In genomic region chr1:172699695-172700094, GRCh38 we compare ENCODE assay signal across 15 cellular contexts. TPM values are rescaled to one million over a fixed set of nuclear protein-coding genes. Genes with fewer than 3 reads are reported as not detected.
A peak's percentile ranks its signal among the peaks of the same experiment; 100 is the strongest.
DNase-seq lines count a peak whose midpoint lies in the region; ATAC-seq, FAIRE-seq and TF ChIP-seq lines count a peak whose summit lies in the region.
"Had no signal": no experiment of that assay in that cellular context is flagged by ENCODE, and none has a peak within 500 bp of the region (broad histone marks: within the 10 kb centered on the region; RNA-seq: fewer than 3 reads in every experiment).

No MANE protein-coding gene starts in this region.

- no peak for DNase-seq in activated naive CD4-positive, alpha-beta T cell treated with anti-CD3 and anti-CD28 coated beads, Interleukin-2, amount 50 U/mL, for 72 hours (ENCODE audit: low spot score in 2 of 2)
- no peak for DNase-seq in activated naive CD4-positive, alpha-beta T cell treated with Interleukin-2 at 50 U/mL for 16 hours
- DNase-seq in T-cell (no peak), endothelial cell of umbilical vein (ENCODE audit: low read depth, low spot score) (peak; percentile 5), NOMO-1 treated with dmso at 0.1 percent for 144 hours (lab: John Stamatoyannopoulos, UW; ENCODE audit: unreplicated experiment) (no peak), NCI-H748 (lab: John Stamatoyannopoulos, UW; ENCODE audit: unreplicated experiment) (no peak)
- DNase-seq in effector CD8-positive, alpha-beta T cell (lab: John Stamatoyannopoulos, UW), result no peak
- DNase-seq: NCI-H446 treated with DMSO at 0.1 percent for 48 hours, pancreas had no signal

- H3K79me2 ChIP-seq in endothelial cell of umbilical vein (ENCODE audit: control insufficient read depth, insufficient read depth, low read length), result no peaks in the 10 kb centered on the region
- H3K79me2 ChIP-seq: hepatocyte had no signal

- no peak overlapping the region for H2AFZ ChIP-seq in endothelial cell of umbilical vein (ENCODE audit: low read depth, low read length)
- H2AFZ ChIP-seq: hepatocyte had no signal

- TF ChIP-seq CTCF in endothelial cell of umbilical vein (IDR thresholded peaks at IDR 0.05; ENCODE audit: extremely low read depth in 1 of 2, insufficient read depth in 1 of 2, low read depth in 1 of 2, low read length in 2 of 2), result no peak

- POLR2A ChIA-PET in T-cell (lab: Charles Lee), result interaction anchor here in 1 of 2 donors (0.8 to 1.1 kb wide), 2 partner anchors 9 to 37 kb away, joined by 3 to 6 read pairs; no protein-coding TSS in a partner anchor
- POLR2A ChIA-PET in endothelial cell of umbilical vein (lab: Charles Lee), result no interaction called here

- CTCF ChIA-PET in T-cell (lab: Charles Lee) (interaction anchor here in 1 of 2 donors (0.7 to 3.5 kb wide), 3 partner anchors 18 to 20 kb away, joined by 3 to 10 read pairs (median 6); no protein-coding TSS in a partner anchor), endothelial cell of umbilical vein (lab: Charles Lee) (interaction anchor here (1.3 to 1.4 kb wide), 2 partner anchors 20 to 63 kb away, joined by 4 to 7 read pairs; no protein-coding TSS in a partner anchor)

- H3K27ac Mint-ChIP-seq in activated naive CD4-positive, alpha-beta T cell treated with anti-CD3 and anti-CD28 coated beads, Interleukin-2, amount 50 U/mL, for 72 hours, result peak overlapping the region; percentile 2 to 97
- peak overlapping the region in 1 of 2 donors; percentile 95 for H3K27ac Mint-ChIP-seq in T-cell

- H3K9ac ChIP-seq in endothelial cell of umbilical vein (replicated peaks; ENCODE audit: extremely low read depth, insufficient read depth, low read length) (no peak overlapping the region), skeletal muscle tissue (ENCODE audit: low read depth in 1 of 3, low read length in 3 of 3) (no peak overlapping the region)

- H3K36me3 ChIP-seq in endothelial cell of umbilical vein (ENCODE audit: control insufficient read depth in 2 of 2, extremely low read depth in 1 of 2, insufficient read depth in 2 of 2, low read length in 2 of 2) (no peaks in the 10 kb centered on the region), skeletal muscle tissue (ENCODE audit: control insufficient read depth in 3 of 3, insufficient read depth in 3 of 3, low read length in 3 of 3) (no peaks in the 10 kb centered on the region)
- H3K36me3 ChIP-seq: pancreas had no signal

- H3K27me3 Mint-ChIP-seq in T-cell, result no peaks in the 10 kb centered on the region

- FAIRE-seq in endothelial cell of umbilical vein (lab: Jason Lieb, UNC), result peak; percentile 54
- FAIRE-seq: bronchial epithelial cell, H1, pancreas had no signal

- H3K4me2 ChIP-seq in endothelial cell of umbilical vein (ENCODE audit: insufficient read depth, low read length), result peak overlapping the region; percentile 30
- H3K4me2 ChIP-seq: hepatocyte had no signal

- no TSS peak for BruUV-seq in endothelial cell of umbilical vein (replicated peaks; lab: Mats Ljungman, UMichigan)

- H3K4me3 Mint-ChIP-seq in T-cell, result peak overlapping the region; percentile 41 to 76 (median 53)

- H3K27ac ChIP-seq in endothelial cell of umbilical vein (ENCODE audit: insufficient read depth, low read depth, low read length) (peak overlapping the region; percentile 8), skeletal muscle tissue (ENCODE audit: low read depth, low read length) (peak overlapping the region; percentile 5)
- H3K27ac ChIP-seq: hepatocyte, pancreas had no signal

- H3K4me1 Mint-ChIP-seq in T-cell, result peaks cover 0 to 55% (median 0%) of the 10 kb centered on the region in 3 donors

- no peak for ATAC-seq in activated naive CD4-positive, alpha-beta T cell treated with anti-CD3 and anti-CD28 coated beads, Interleukin-2, amount 50 U/mL, for 72 hours
- no peak for ATAC-seq in T-cell (replicated peaks in 1 of 4)
- ATAC-seq: pancreas had no signal

- dilution Hi-C loops in endothelial cell of umbilical vein (cut with MboI; ENCODE audit: extremely low pct_ligation_motif_present, low sequenced_read_pairs), result no loop called here

- intact Hi-C loops in endothelial cell of umbilical vein (cut with micrococcal nuclease), result no loop called here

- peaks cover 0 to 7% of the 10 kb centered on the region in 2 donors for H3K36me3 Mint-ChIP-seq in activated naive CD4-positive, alpha-beta T cell treated with anti-CD3 and anti-CD28 coated beads, Interleukin-2, amount 50 U/mL, for 72 hours
- H3K36me3 Mint-ChIP-seq in T-cell, result no peaks in the 10 kb centered on the region

- no peaks in the 10 kb centered on the region for H4K20me1 ChIP-seq in endothelial cell of umbilical vein (replicated peaks; ENCODE audit: control insufficient read depth, extremely low read depth, insufficient read depth, low read length)

- no peak overlapping the region for H3K4me3 ChIP-seq in endothelial cell of umbilical vein (replicated peaks in 1 of 3; ENCODE audit: insufficient read depth in 1 of 3, low read depth in 1 of 3, low read length in 3 of 3)
- no peak overlapping the region for H3K4me3 ChIP-seq in skeletal muscle tissue (ENCODE audit: low read length in 3 of 3)
- H3K4me3 ChIP-seq: hepatocyte, pancreas had no signal

- no peaks in the 10 kb centered on the region for H3K9me1 ChIP-seq in endothelial cell of umbilical vein (replicated peaks; ENCODE audit: control insufficient read depth, extremely low read depth, insufficient read depth, low read length)

- peaks cover 22% of the 10 kb centered on the region for H3K4me1 ChIP-seq in endothelial cell of umbilical vein (ENCODE audit: control insufficient read depth, extremely low read depth, insufficient read depth, low read length)
- H3K4me1 ChIP-seq in skeletal muscle tissue (ENCODE audit: control insufficient read depth in 3 of 3, insufficient read depth in 3 of 3, low read length in 3 of 3), result peaks cover 0 to 9% (median 7%) of the 10 kb centered on the region in 3 donors
- H3K4me1 ChIP-seq: pancreas had no signal

- H3K9me3 ChIP-seq in endothelial cell of umbilical vein (replicated peaks; ENCODE audit: control insufficient read depth, insufficient read depth, low read length) (no peaks in the 10 kb centered on the region), skeletal muscle tissue (ENCODE audit: control insufficient read depth in 3 of 3, low read length in 3 of 3) (no peaks in the 10 kb centered on the region)
- H3K9me3 ChIP-seq: pancreas had no signal

- TF ChIP-seq POLR2A in endothelial cell of umbilical vein (IDR thresholded peaks at IDR 0.05; ENCODE audit: low read depth, low read length), result no peak

- peaks cover 0 to 13% of the 10 kb centered on the region in 2 donors for H3K9me3 Mint-ChIP-seq in activated naive CD4-positive, alpha-beta T cell treated with anti-CD3 and anti-CD28 coated beads, Interleukin-2, amount 50 U/mL, for 72 hours
- H3K9me3 Mint-ChIP-seq in T-cell, result no peaks in the 10 kb centered on the region

- no peaks in the 10 kb centered on the region for H3K27me3 ChIP-seq in endothelial cell of umbilical vein (ENCODE audit: control insufficient read depth in 2 of 2, insufficient read depth in 2 of 2, low read length in 2 of 2)
- H3K27me3 ChIP-seq in skeletal muscle tissue (ENCODE audit: control insufficient read depth in 3 of 3, insufficient read depth in 3 of 3, low read length in 3 of 3), result no peaks in the 10 kb centered on the region
- H3K27me3 ChIP-seq: hepatocyte, pancreas had no signal

TF ChIP-seq in endothelial cell of umbilical vein, 7 proteins besides CTCF, POLR2A, EP300 and RAD21:
- TF ChIP-seq MYC (IDR thresholded peaks at IDR 0.05; ENCODE audit: low read depth, low read length) (no peak), JUN (IDR thresholded peaks at IDR 0.05; ENCODE audit: borderline replicate concordance, insufficient read depth, insufficient read length, low read depth) (no peak), GATA2 (IDR thresholded peaks at IDR 0.05; ENCODE audit: insufficient read depth, insufficient read length, low read depth, low read length) (no peak), MAX (IDR thresholded peaks at IDR 0.05; ENCODE audit: insufficient read depth, insufficient read length) (no peak), EZH2 (IDR thresholded peaks at IDR 0.05; ENCODE audit: borderline replicate concordance, low read depth, low read length, severe bottlenecking) (no peak)

RNA-seq across cellular contexts. Expression of gene FASLG, which starts 40.8 kb away (rescaled TPM):
- 1 to 10 TPM; 3.7 to 7.2 TPM for total RNA-seq in activated naive CD4-positive, alpha-beta T cell treated with anti-CD3 and anti-CD28 coated beads, Interleukin-2, amount 50 U/mL, for 72 hours
- total RNA-seq in T-cell (1 to 10 TPM in 4 of 5 donors, under 1 TPM in 1; 0.70 to 5.2 (median 3.4) TPM), endothelial cell of umbilical vein (not detected in 2 replicates), skeletal muscle tissue (under 0.01 TPM)
- not detected in 2 replicates for polyA plus RNA-seq in endothelial cell of umbilical vein
- polyA plus RNA-seq in endothelial cell of umbilical vein (2011; cell fraction: cytosol; rRNA removed), result not detected in 2 replicates
- not detected in 2 replicates for polyA plus RNA-seq in endothelial cell of umbilical vein (2011; cell fraction: nucleus; rRNA removed)
- not detected in 2 replicates for polyA plus RNA-seq in endothelial cell of umbilical vein (2012)
- polyA minus RNA-seq in endothelial cell of umbilical vein, result not detected in 2 replicates
- not detected for polyA minus RNA-seq in endothelial cell of umbilical vein (2011; cell fraction: cytosol; rRNA and poly(A)+ RNA removed)
- polyA minus RNA-seq in endothelial cell of umbilical vein (2011; cell fraction: nucleus; rRNA and poly(A)+ RNA removed), result not detected in 2 replicates
- total RNA-seq: bronchial epithelial cell, H1, hepatocyte, lower leg skin, RPMI7951 had no signal
- polyA plus RNA-seq: H1, hepatocyte had no signal
